ENCODE assay signal across 2 cellular contexts in the genomic region with DNA sequence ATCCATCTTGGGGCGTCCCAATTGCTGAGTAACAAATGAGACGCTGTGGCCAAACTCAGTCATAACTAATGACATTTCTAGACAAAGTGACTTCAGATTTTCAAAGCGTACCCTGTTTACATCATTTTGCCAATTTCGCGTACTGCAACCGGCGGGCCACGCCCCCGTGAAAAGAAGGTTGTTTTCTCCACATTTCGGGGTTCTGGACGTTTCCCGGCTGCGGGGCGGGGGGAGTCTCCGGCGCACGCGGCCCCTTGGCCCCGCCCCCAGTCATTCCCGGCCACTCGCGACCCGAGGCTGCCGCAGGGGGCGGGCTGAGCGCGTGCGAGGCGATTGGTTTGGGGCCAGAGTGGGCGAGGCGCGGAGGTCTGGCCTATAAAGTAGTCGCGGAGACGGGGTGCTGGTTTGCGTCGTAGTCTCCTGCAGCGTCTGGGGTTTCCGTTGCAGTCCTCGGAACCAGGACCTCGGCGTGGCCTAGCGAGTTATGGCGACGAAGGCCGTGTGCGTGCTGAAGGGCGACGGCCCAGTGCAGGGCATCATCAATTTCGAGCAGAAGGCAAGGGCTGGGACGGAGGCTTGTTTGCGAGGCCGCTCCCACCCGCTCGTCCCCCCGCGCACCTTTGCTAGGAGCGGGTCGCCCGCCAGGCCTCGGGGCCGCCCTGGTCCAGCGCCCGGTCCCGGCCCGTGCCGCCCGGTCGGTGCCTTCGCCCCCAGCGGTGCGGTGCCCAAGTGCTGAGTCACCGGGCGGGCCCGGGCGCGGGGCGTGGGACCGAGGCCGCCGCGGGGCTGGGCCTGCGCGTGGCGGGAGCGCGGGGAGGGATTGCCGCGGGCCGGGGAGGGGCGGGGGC.
TF ChIP-seq lines count a peak whose summit lies in the region.

Gene SOD1, plus strand, starts transcription at position 408 of the 848 bp plus-strand sequence. Its CDS starts 77 bp downstream, at position 485.

TF ChIP-seq in HCT116, 20 proteins besides CTCF, POLR2A, EP300 and RAD21 (continued from another document):
- TF ChIP-seq MAX (IDR thresholded peaks at IDR 0.05) (peak; percentile 74), JUND (IDR thresholded peaks at IDR 0.05) (no peak), SP1 (IDR thresholded peaks at IDR 0.05; ENCODE audit: low read depth) (peak; percentile 60), ZFX (IDR thresholded peaks at IDR 0.05) (peak; percentile 97), SRF (IDR thresholded peaks at IDR 0.05; ENCODE audit: low read depth) (no peak), ATF3 (IDR thresholded peaks at IDR 0.05) (no peak), EGR1 (IDR thresholded peaks at IDR 0.05; ENCODE audit: low read depth) (no peak), POLR2AphosphoS5 (IDR thresholded peaks at IDR 0.05; ENCODE audit: low read depth, low read length) (peak; percentile 97)
- TF ChIP-seq, protein P1, sequence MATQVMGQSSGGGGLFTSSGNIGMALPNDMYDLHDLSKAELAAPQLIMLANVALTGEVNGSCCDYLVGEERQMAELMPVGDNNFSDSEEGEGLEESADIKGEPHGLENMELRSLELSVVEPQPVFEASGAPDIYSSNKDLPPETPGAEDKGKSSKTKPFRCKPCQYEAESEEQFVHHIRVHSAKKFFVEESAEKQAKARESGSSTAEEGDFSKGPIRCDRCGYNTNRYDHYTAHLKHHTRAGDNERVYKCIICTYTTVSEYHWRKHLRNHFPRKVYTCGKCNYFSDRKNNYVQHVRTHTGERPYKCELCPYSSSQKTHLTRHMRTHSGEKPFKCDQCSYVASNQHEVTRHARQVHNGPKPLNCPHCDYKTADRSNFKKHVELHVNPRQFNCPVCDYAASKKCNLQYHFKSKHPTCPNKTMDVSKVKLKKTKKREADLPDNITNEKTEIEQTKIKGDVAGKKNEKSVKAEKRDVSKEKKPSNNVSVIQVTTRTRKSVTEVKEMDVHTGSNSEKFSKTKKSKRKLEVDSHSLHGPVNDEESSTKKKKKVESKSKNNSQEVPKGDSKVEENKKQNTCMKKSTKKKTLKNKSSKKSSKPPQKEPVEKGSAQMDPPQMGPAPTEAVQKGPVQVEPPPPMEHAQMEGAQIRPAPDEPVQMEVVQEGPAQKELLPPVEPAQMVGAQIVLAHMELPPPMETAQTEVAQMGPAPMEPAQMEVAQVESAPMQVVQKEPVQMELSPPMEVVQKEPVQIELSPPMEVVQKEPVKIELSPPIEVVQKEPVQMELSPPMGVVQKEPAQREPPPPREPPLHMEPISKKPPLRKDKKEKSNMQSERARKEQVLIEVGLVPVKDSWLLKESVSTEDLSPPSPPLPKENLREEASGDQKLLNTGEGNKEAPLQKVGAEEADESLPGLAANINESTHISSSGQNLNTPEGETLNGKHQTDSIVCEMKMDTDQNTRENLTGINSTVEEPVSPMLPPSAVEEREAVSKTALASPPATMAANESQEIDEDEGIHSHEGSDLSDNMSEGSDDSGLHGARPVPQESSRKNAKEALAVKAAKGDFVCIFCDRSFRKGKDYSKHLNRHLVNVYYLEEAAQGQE (IDR thresholded peaks at IDR 0.05; ENCODE audit: low read depth) = no peak
- TF ChIP-seq, protein P2, sequence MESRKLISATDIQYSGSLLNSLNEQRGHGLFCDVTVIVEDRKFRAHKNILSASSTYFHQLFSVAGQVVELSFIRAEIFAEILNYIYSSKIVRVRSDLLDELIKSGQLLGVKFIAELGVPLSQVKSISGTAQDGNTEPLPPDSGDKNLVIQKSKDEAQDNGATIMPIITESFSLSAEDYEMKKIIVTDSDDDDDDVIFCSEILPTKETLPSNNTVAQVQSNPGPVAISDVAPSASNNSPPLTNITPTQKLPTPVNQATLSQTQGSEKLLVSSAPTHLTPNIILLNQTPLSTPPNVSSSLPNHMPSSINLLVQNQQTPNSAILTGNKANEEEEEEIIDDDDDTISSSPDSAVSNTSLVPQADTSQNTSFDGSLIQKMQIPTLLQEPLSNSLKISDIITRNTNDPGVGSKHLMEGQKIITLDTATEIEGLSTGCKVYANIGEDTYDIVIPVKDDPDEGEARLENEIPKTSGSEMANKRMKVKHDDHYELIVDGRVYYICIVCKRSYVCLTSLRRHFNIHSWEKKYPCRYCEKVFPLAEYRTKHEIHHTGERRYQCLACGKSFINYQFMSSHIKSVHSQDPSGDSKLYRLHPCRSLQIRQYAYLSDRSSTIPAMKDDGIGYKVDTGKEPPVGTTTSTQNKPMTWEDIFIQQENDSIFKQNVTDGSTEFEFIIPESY (IDR thresholded peaks at IDR 0.05; ENCODE audit: extremely low read depth, insufficient replicate concordance, low read length) = no peak

TF ChIP-seq in neural cell, 6 proteins besides CTCF, POLR2A, EP300 and RAD21 (continued from another document):
- TF ChIP-seq, protein P1 (IDR thresholded peaks at IDR 0.05; ENCODE audit: borderline replicate concordance) = no peak
